Comparison of ENCODE assay signal across 9 cellular contexts in genomic region chr1:93348104-93348780, GRCh38. TPM values are rescaled to one million over a fixed set of nuclear protein-coding genes. Genes with fewer than 3 reads are reported as not detected.
DNase-seq lines count a peak whose midpoint lies in the region; ATAC-seq and TF ChIP-seq lines count a peak whose summit lies in the region.
"Had no signal": no experiment of that assay in that cellular context is flagged by ENCODE, and none has a peak within 500 bp of the region (broad histone marks: within the 10 kb centered on the region; RNA-seq: fewer than 3 reads in every experiment).

No MANE protein-coding gene starts in this region.

- H3K27ac Mint-ChIP-seq in CD14-positive monocyte (peak overlapping the region in 2 of 7 donors; percentile 58 to 65), natural killer cell (peak overlapping the region; percentile 99 to 100)

- ATAC-seq in natural killer cell: no peak

- H3K4me3 ChIP-seq in coronary artery: peak overlapping the region; percentile 95

- peak overlapping the region; percentile 97 for H3K27ac ChIP-seq in KOPT-K1 (ENCODE audit: low read depth, low read length, poor library complexity, severe bottlenecking)
- no peak overlapping the region for H3K27ac ChIP-seq in coronary artery

- TF ChIP-seq CTCF in CD14-positive monocyte (IDR thresholded peaks at IDR 0.05) (no peak), coronary artery (IDR thresholded peaks at IDR 0.05) (no peak), natural killer cell (IDR thresholded peaks at IDR 0.05) (no peak)

- H3K36me3 Mint-ChIP-seq in CD14-positive monocyte (peaks cover 10 to 13% of the 10 kb centered on the region in 2 donors), natural killer cell (no peaks in the 10 kb centered on the region)

- DNase-seq in CD14-positive monocyte (ENCODE audit: low spot score): no peak
- DNase-seq in coronary artery (ENCODE audit: low spot score): no peak
- no peak for DNase-seq in natural killer cell
- no peak for DNase-seq in NCI-H226
- no peak for DNase-seq in NOMO-1 treated with dmso at 0.1 percent for 144 hours (lab: John Stamatoyannopoulos, UW; ENCODE audit: unreplicated experiment)
- DNase-seq in effector CD4-positive, alpha-beta T cell: no peak
- no peak for DNase-seq in stimulated activated CD4-positive, alpha-beta T cell treated with anti-CD3 and anti-CD28 coated beads, Interleukin-15, amount 100 ng/mL, for 24 hours
- DNase-seq: NCI-H446 treated with DMSO at 0.1 percent for 48 hours had no signal

- intact Hi-C loops in CD14-positive monocyte (cut with micrococcal nuclease) (loop anchor here (5.0 to 10.0 kb wide), 3 partner anchors 166 to 527 kb away; partner anchors contain the start of genes CCDC18 (in 1 of the 2), DNTTIP2 (in 1 of the 2) and TMED5 (in 1 of the 2)), natural killer cell (cut with micrococcal nuclease) (loop anchor here (2.0 kb wide), 1 partner anchor 387 kb away; the partner anchor contains the start of gene DIPK1A)

- H3K4me3 Mint-ChIP-seq in CD14-positive monocyte (peak overlapping the region; percentile 24 to 99), natural killer cell (peak overlapping the region; percentile 100)

- H3K4me1 Mint-ChIP-seq in CD14-positive monocyte (peaks cover 51% of the 10 kb centered on the region), natural killer cell (peaks cover 53 to 54% of the 10 kb centered on the region in 2 donors)

- H3K36me3 ChIP-seq in KOPT-K1 (ENCODE audit: insufficient read depth, low read length): peaks cover 44% of the 10 kb centered on the region

- H3K27me3 Mint-ChIP-seq in CD14-positive monocyte (ENCODE audit: low read depth in 3 of 3) (no peaks in the 10 kb centered on the region), natural killer cell (ENCODE audit: low read depth in 2 of 2) (no peaks in the 10 kb centered on the region)

- H3K9me3 Mint-ChIP-seq in CD14-positive monocyte (no peaks in the 10 kb centered on the region), natural killer cell (no peaks in the 10 kb centered on the region)

- no peaks in the 10 kb centered on the region for H3K9me3 ChIP-seq in KOPT-K1 (ENCODE audit: insufficient read depth, low read length, poor library complexity, severe bottlenecking)

RNA-seq across cellular contexts. Expression of gene DR1, which starts 2.5 kb away (rescaled TPM):
- 10 to 100 TPM; 61.0 to 61.8 TPM for polyA plus RNA-seq in CD14-positive monocyte
- 10 to 100 TPM; 84.3 to 91.4 (median 85.3) TPM for total RNA-seq in natural killer cell
